ENCODE assay signal across 10 cellular contexts in the genomic region with DNA sequence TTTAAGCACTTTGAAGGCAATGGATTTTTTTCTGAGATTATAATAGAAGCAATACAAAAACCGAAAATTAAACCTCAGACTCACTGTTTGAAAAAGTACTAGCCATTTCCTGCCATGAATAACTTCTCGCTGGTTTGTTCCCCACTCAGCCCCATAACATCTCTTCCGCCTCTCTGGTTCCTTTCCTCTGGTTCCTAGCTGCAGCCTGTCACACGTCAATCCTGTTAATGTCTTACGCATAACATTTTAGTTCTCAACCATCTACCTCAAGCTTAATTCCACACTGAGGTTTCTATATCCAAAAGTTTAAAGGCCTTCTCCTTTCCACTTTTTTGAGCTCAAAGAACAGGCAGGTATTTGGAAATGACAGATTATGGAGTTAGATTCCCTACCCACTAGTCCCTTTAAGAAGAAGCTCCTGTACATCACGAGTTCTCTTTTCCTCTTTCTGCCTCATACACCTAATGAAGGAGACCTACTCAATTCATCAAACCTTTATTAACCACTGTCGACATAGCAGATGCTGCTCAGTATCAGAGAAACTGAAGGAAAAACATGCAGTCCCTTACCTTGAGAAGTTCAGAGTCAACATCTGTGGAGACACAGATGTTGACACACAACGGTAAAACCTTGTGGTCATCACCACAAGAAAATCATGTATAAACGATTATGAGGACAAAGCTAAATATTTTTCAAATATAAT.
DNase-seq lines count a peak whose midpoint lies in the region; ATAC-seq, FAIRE-seq and TF ChIP-seq lines count a peak whose summit lies in the region.
"Had no signal": no experiment of that assay in that cellular context is flagged by ENCODE, and none has a peak within 500 bp of the region (broad histone marks: within the 10 kb centered on the region; RNA-seq: fewer than 3 reads in every experiment).

No MANE protein-coding gene starts in this region.

- no peaks in the 10 kb centered on the region for H3K79me2 ChIP-seq in mammary epithelial cell (ENCODE audit: insufficient read depth, low read length)

- CTCF ChIA-PET in activated B cell treated with CpG ODN at 0.5 μM for 24 hours (lab: Charles Lee), result interaction anchor here (1.0 to 2.2 kb wide), 5 partner anchors 8 to 245 kb away, joined by 3 to 7 read pairs (median 5); no protein-coding TSS in a partner anchor
- CTCF ChIA-PET in mammary epithelial cell (lab: Charles Lee; ENCODE audit: low non-redundant PET), result interaction anchor here (0.6 to 0.7 kb wide), 2 partner anchors 23 to 788 kb away, joined by 3 to 4 read pairs; no protein-coding TSS in a partner anchor

- DNase-seq in activated B cell treated with CpG ODN at 0.5 μM for 24 hours (no peak), small intestine (peak; percentile 44), coronary artery (ENCODE audit: low spot score) (no peak), DMS153 treated with DMSO at 0.1 percent for 48 hours (lab: John Stamatoyannopoulos, UW; ENCODE audit: unreplicated experiment) (no peak), NCI-H128 (lab: John Stamatoyannopoulos, UW; ENCODE audit: unreplicated experiment) (no peak), mammary epithelial cell (no peak)
- DNase-seq: dorsolateral prefrontal cortex, testis had no signal

- H3K27me3 Mint-ChIP-seq in activated B cell treated with CpG ODN at 0.5 μM for 24 hours, result no peaks in the 10 kb centered on the region

- no peak overlapping the region for H3K9ac ChIP-seq in mammary epithelial cell (ENCODE audit: insufficient read depth, low read length)

- peaks cover 38% of the 10 kb centered on the region for H3K4me1 Mint-ChIP-seq in activated B cell treated with CpG ODN at 0.5 μM for 24 hours

- H3K4me3 Mint-ChIP-seq in activated B cell treated with CpG ODN at 0.5 μM for 24 hours, result peak overlapping the region; percentile 67

- H3K27ac Mint-ChIP-seq in activated B cell treated with CpG ODN at 0.5 μM for 24 hours, result peak overlapping the region; percentile 54

- no peak for TF ChIP-seq CTCF in activated B cell treated with CpG ODN at 0.5 μM for 24 hours (IDR thresholded peaks at IDR 0.05)
- no peak for TF ChIP-seq CTCF in coronary artery (IDR thresholded peaks at IDR 0.05)
- TF ChIP-seq CTCF in mammary epithelial cell (conservative IDR thresholded peaks at IDR 0.05 in 1 of 2, IDR thresholded peaks at IDR 0.05 in 1 of 2; ENCODE audit: extremely low read depth in 1 of 2, insufficient read depth in 1 of 2, low read depth in 1 of 2, low read length in 2 of 2), result no peak

- dilution Hi-C loops in mammary epithelial cell (cut with HindIII; ENCODE audit: low sequenced_read_pairs), result no loop called here

- no peaks in the 10 kb centered on the region for H3K9me3 Mint-ChIP-seq in activated B cell treated with CpG ODN at 0.5 μM for 24 hours

- POLR2A ChIA-PET in activated B cell treated with CpG ODN at 0.5 μM for 24 hours (lab: Charles Lee), result interaction anchor here (0.6 to 2.7 kb wide), 14 partner anchors 9 to 413 kb away, joined by 3 to 14 read pairs (median 6); partner anchors contain the start of gene PTGER4

- H3K27ac ChIP-seq in small intestine (ENCODE audit: low read depth in 1 of 2, low read length in 1 of 2) (peak overlapping the region; percentile 66 to 77), coronary artery (no peak overlapping the region), mammary epithelial cell (ENCODE audit: insufficient read depth, low read depth, low read length) (no peak overlapping the region)
- H3K27ac ChIP-seq: dorsolateral prefrontal cortex, testis had no signal

- H3K4me2 ChIP-seq in mammary epithelial cell (ENCODE audit: insufficient read depth, low read depth, low read length), result no peak overlapping the region

- H3K36me3 Mint-ChIP-seq in activated B cell treated with CpG ODN at 0.5 μM for 24 hours (ENCODE audit: low read depth), result no peaks in the 10 kb centered on the region

- H2AFZ ChIP-seq in mammary epithelial cell (ENCODE audit: low read depth, low read length), result no peak overlapping the region

- H3K27me3 ChIP-seq in small intestine (ENCODE audit: control insufficient read depth in 2 of 2, insufficient read depth in 2 of 2, low read length in 2 of 2), result no peaks in the 10 kb centered on the region
- H3K27me3 ChIP-seq in mammary epithelial cell (ENCODE audit: insufficient read depth, low read length), result no peaks in the 10 kb centered on the region
- H3K27me3 ChIP-seq: dorsolateral prefrontal cortex, testis had no signal

- no peaks in the 10 kb centered on the region for H4K20me1 ChIP-seq in mammary epithelial cell (ENCODE audit: insufficient read depth, low read length)

- in situ Hi-C loops in mammary epithelial cell (cut with MboI; ENCODE audit: low sequenced_read_pairs in 2 of 2), result no loop called here

- intact Hi-C loops in activated B cell treated with CpG ODN at 0.5 μM for 24 hours (cut with micrococcal nuclease) (loop anchor here (1.0 to 5.0 kb wide), 11 partner anchors 26 to 488 kb away; no protein-coding TSS in a partner anchor), mammary epithelial cell (cut with micrococcal nuclease) (loop anchor here (2.0 to 5.0 kb wide), 2 partner anchors 54 to 241 kb away; partner anchors contain the start of gene PTGER4)

- H3K4me3 ChIP-seq in small intestine (ENCODE audit: low read depth in 1 of 2, low read length in 2 of 2), result no peak overlapping the region
- no peak overlapping the region for H3K4me3 ChIP-seq in coronary artery
- H3K4me3 ChIP-seq in mammary epithelial cell (replicated peaks in 1 of 3; ENCODE audit: insufficient read depth in 1 of 3, low read depth in 2 of 3, low read length in 3 of 3), result no peak overlapping the region
- H3K4me3 ChIP-seq: dorsolateral prefrontal cortex, testis had no signal

- H3K4me1 ChIP-seq in small intestine (ENCODE audit: control insufficient read depth in 2 of 2, insufficient read depth in 1 of 2, low read depth in 1 of 2, low read length in 1 of 2) (peaks cover 0 to 6% of the 10 kb centered on the region in 2 donors), mammary epithelial cell (ENCODE audit: insufficient read depth, low read length) (peaks cover 9% of the 10 kb centered on the region)
- H3K4me1 ChIP-seq: testis had no signal

- H3K9me3 ChIP-seq in small intestine (ENCODE audit: control insufficient read depth, low read depth) (no peaks in the 10 kb centered on the region), mammary epithelial cell (replicated peaks; ENCODE audit: insufficient read depth, low read length) (no peaks in the 10 kb centered on the region)
- H3K9me3 ChIP-seq: testis had no signal

- no peak for FAIRE-seq in small intestine (lab: Jason Lieb, UNC)

- WGBS in small intestine, 3 donors, result 69 to 84% (median 74%) methylated on average over 9 of the region's 9 CpGs
- WGBS in mammary epithelial cell (ENCODE audit: low coverage, missing lambda C conversion rate), result over 99% methylated on average over 9 of the region's 9 CpGs

- H3K36me3 ChIP-seq in small intestine (ENCODE audit: control insufficient read depth in 2 of 2, insufficient read depth in 2 of 2, low read length in 2 of 2), result no peaks in the 10 kb centered on the region
- H3K36me3 ChIP-seq in mammary epithelial cell (ENCODE audit: insufficient read depth, low read length), result no peaks in the 10 kb centered on the region

- no TSS peak for BruUV-seq in mammary epithelial cell (replicated peaks; lab: Mats Ljungman, UMichigan)

- ATAC-seq in GM19025 (IDR thresholded peaks at IDR 0.05; ENCODE audit: low read depth, unreplicated experiment), result peak; percentile 54
- ATAC-seq in HG02885 (IDR thresholded peaks at IDR 0.05; ENCODE audit: poor library complexity, unreplicated experiment), result peak; percentile 64
- peak; percentile 54 for ATAC-seq in activated B cell treated with CpG ODN at 0.5 μM for 24 hours (ENCODE audit: low read depth)

Comparison
In these comparisons a context has a peak if more than half of its experiments do, and no peak if none do; other contexts are left out.
1. H3K27ac ChIP-seq: peak in small intestine (2 of 2); none in coronary artery (0 of 2) and mammary epithelial cell (single experiment).
2. Peak in every context shown above with its lines, with median percentiles within 50 percentile points of each other: ATAC-seq.